Comparison of ENCODE assay signal across 16 cellular contexts in genomic region chr11:3833461-3833860, GRCh38. TPM values are rescaled to one million over a fixed set of nuclear protein-coding genes. Genes with fewer than 3 reads are reported as not detected.
A peak's percentile ranks its signal among the peaks of the same experiment; 100 is the strongest.
DNase-seq lines count a peak whose midpoint lies in the region; ATAC-seq and TF ChIP-seq lines count a peak whose summit lies in the region.
"Had no signal": no experiment of that assay in that cellular context is flagged by ENCODE, and none has a peak within 500 bp of the region (broad histone marks: within the 10 kb centered on the region; RNA-seq: fewer than 3 reads in every experiment).

No MANE protein-coding gene starts in this region.

- DNase-seq in activated T-cell treated with anti-CD3 and anti-CD28 coated beads, Interleukin-2, amount 50 U/mL, for 24 hours = no peak
- no peak for DNase-seq in activated T-cell treated with anti-CD3 and anti-CD28 coated beads, Interleukin-2, amount 50 U/mL, for 1 hour
- DNase-seq in T-helper 17 cell (no peak), mesendoderm (no peak), glutamatergic neuron (no peak)
- no peak for DNase-seq in stimulated activated naive B cell treated with anti-CD40 and anti-IgM and Interleukin-4, amounts not matched to agents 10 μg/mL and 1 μg/mL and 100 μg/mL, for 72 hours
- DNase-seq: ACHN, dermis blood vessel endothelial cell, head of caudate nucleus, Kasumi-1, NCI-H1417 treated with DMSO at 0.1 percent for 48 hours had no signal

- peaks cover 86% of the 10 kb centered on the region for H3K4me1 Mint-ChIP-seq in activated T-cell treated with anti-CD3 and anti-CD28 coated beads, Interleukin-2, amount 50 U/mL, for 24 hours (ENCODE audit: low read depth)
- peaks cover 64% of the 10 kb centered on the region for H3K4me1 Mint-ChIP-seq in T-helper 17 cell
- H3K4me1 Mint-ChIP-seq in stimulated activated naive B cell treated with anti-CD40 and anti-IgM and Interleukin-4, amounts not matched to agents 10 μg/mL and 1 μg/mL and 100 μg/mL, for 72 hours = peaks cover 56 to 77% of the 10 kb centered on the region in 2 donors
- peaks cover 5% of the 10 kb centered on the region for H3K4me1 Mint-ChIP-seq in glutamatergic neuron (ENCODE audit: low read depth, unreplicated experiment)

- H2BK5ac ChIP-seq in mesendoderm (ENCODE audit: low read length) = no peak overlapping the region

- H3K4ac ChIP-seq in mesendoderm (ENCODE audit: low read depth, low read length) = no peak overlapping the region

- no CpG with 5 or more reads among the region's 2 CpGs for WGBS in mesendoderm (ENCODE audit: extremely low coverage, insufficient coverage, low lambda C conversion rate)

- no peak overlapping the region for H2BK120ac ChIP-seq in mesendoderm (ENCODE audit: low read depth, low read length)

- ATAC-seq in T-helper 17 cell = no peak
- no peak for ATAC-seq in stimulated activated naive B cell treated with anti-CD40 and anti-IgM and Interleukin-4, amounts not matched to agents 10 μg/mL and 1 μg/mL and 100 μg/mL, for 72 hours (replicated peaks)
- ATAC-seq in HG03280 (IDR thresholded peaks at IDR 0.05; ENCODE audit: unreplicated experiment) = no peak

- H2BK15ac ChIP-seq in mesendoderm (replicated peaks; ENCODE audit: low read depth) = no peak overlapping the region

- H3K4me1 ChIP-seq in mesendoderm (ENCODE audit: control insufficient read depth, low read depth, low read length) = peaks cover 24% of the 10 kb centered on the region

- H3K9me3 ChIP-seq in T-helper 17 cell (ENCODE audit: control insufficient read depth, low read length, poor library complexity, severe bottlenecking) = no peaks in the 10 kb centered on the region
- H3K9me3 ChIP-seq: esophagus muscularis mucosa, vagina had no signal

- no peak overlapping the region for H3K23ac ChIP-seq in mesendoderm (ENCODE audit: low read length)

- H3K79me1 ChIP-seq in mesendoderm (ENCODE audit: low read length) = peaks cover 47% of the 10 kb centered on the region

- peaks cover 95% of the 10 kb centered on the region for H3K36me3 Mint-ChIP-seq in activated T-cell treated with anti-CD3 and anti-CD28 coated beads, Interleukin-2, amount 50 U/mL, for 24 hours (ENCODE audit: low read depth)
- peaks cover 4% of the 10 kb centered on the region for H3K36me3 Mint-ChIP-seq in T-helper 17 cell (ENCODE audit: low read depth)
- peaks cover 41 to 62% of the 10 kb centered on the region in 2 donors for H3K36me3 Mint-ChIP-seq in stimulated activated naive B cell treated with anti-CD40 and anti-IgM and Interleukin-4, amounts not matched to agents 10 μg/mL and 1 μg/mL and 100 μg/mL, for 72 hours
- peaks cover 5% of the 10 kb centered on the region for H3K36me3 Mint-ChIP-seq in glutamatergic neuron (ENCODE audit: unreplicated experiment)

- no peak overlapping the region for H4K5ac ChIP-seq in mesendoderm (ENCODE audit: low read length)

- H4K8ac ChIP-seq in mesendoderm (ENCODE audit: low read depth, low read length) = no peak overlapping the region

- no peak overlapping the region for H3K18ac ChIP-seq in mesendoderm (ENCODE audit: low read length)

- H3K27ac ChIP-seq in cingulate gyrus (ENCODE audit: low read depth, low read length) (peak overlapping the region; percentile 70), mesendoderm (ENCODE audit: low read depth, low read length) (no peak overlapping the region)
- H3K27ac ChIP-seq: vagina had no signal

- no peaks in the 10 kb centered on the region for H3K27me3 Mint-ChIP-seq in activated T-cell treated with anti-CD3 and anti-CD28 coated beads, Interleukin-2, amount 50 U/mL, for 24 hours
- no peaks in the 10 kb centered on the region for H3K27me3 Mint-ChIP-seq in T-helper 17 cell
- no peaks in the 10 kb centered on the region for H3K27me3 Mint-ChIP-seq in stimulated activated naive B cell treated with anti-CD40 and anti-IgM and Interleukin-4, amounts not matched to agents 10 μg/mL and 1 μg/mL and 100 μg/mL, for 72 hours
- peaks cover 4% of the 10 kb centered on the region for H3K27me3 Mint-ChIP-seq in glutamatergic neuron (ENCODE audit: unreplicated experiment)

- H3K79me2 ChIP-seq in mesendoderm (ENCODE audit: control insufficient read depth, insufficient read depth, low read length) = peaks cover 24% of the 10 kb centered on the region

- no peak overlapping the region for H3K4me3 ChIP-seq in mesendoderm (ENCODE audit: low read length)
- H3K4me3 ChIP-seq: esophagus muscularis mucosa, vagina had no signal

- H3K27me3 ChIP-seq in mesendoderm (ENCODE audit: insufficient read depth, low read length, poor library complexity) = no peaks in the 10 kb centered on the region
- H3K27me3 ChIP-seq: esophagus muscularis mucosa, vagina had no signal

- H2AK5ac ChIP-seq in mesendoderm (ENCODE audit: low read length) = no peak overlapping the region

- H3K56ac ChIP-seq in mesendoderm (ENCODE audit: low read length) = no peak overlapping the region

- no peak overlapping the region for H3K9ac ChIP-seq in mesendoderm (ENCODE audit: low read length)

- no peak for TF ChIP-seq CTCF in glutamatergic neuron (IDR thresholded peaks at IDR 0.05; ENCODE audit: partially characterized antibody, unreplicated experiment)

- H3K36me3 ChIP-seq in mesendoderm (ENCODE audit: control insufficient read depth, insufficient read depth, low read length) = peaks cover 4% of the 10 kb centered on the region
- H3K36me3 ChIP-seq: vagina had no signal

- H3K4me2 ChIP-seq in mesendoderm (ENCODE audit: low read length) = no peak overlapping the region

- peak overlapping the region; percentile 92 for H3K27ac Mint-ChIP-seq in activated T-cell treated with anti-CD3 and anti-CD28 coated beads, Interleukin-2, amount 50 U/mL, for 24 hours
- H3K27ac Mint-ChIP-seq in T-helper 17 cell (peak overlapping the region; percentile 98), glutamatergic neuron (ENCODE audit: unreplicated experiment) (no peak overlapping the region)
- H3K27ac Mint-ChIP-seq in stimulated activated naive B cell treated with anti-CD40 and anti-IgM and Interleukin-4, amounts not matched to agents 10 μg/mL and 1 μg/mL and 100 μg/mL, for 72 hours = peak overlapping the region; percentile 85

- peak overlapping the region; percentile 24 for H3K4me3 Mint-ChIP-seq in activated T-cell treated with anti-CD3 and anti-CD28 coated beads, Interleukin-2, amount 50 U/mL, for 24 hours
- H3K4me3 Mint-ChIP-seq in T-helper 17 cell = peak overlapping the region; percentile 97
- peak overlapping the region; percentile 0 to 50 for H3K4me3 Mint-ChIP-seq in stimulated activated naive B cell treated with anti-CD40 and anti-IgM and Interleukin-4, amounts not matched to agents 10 μg/mL and 1 μg/mL and 100 μg/mL, for 72 hours
- H3K4me3 Mint-ChIP-seq in glutamatergic neuron (ENCODE audit: unreplicated experiment) = no peak overlapping the region
- H3K4me3 Mint-ChIP-seq: neural crest cell had no signal

- no peaks in the 10 kb centered on the region for H3K9me3 Mint-ChIP-seq in activated T-cell treated with anti-CD3 and anti-CD28 coated beads, Interleukin-2, amount 50 U/mL, for 24 hours
- H3K9me3 Mint-ChIP-seq in stimulated activated naive B cell treated with anti-CD40 and anti-IgM and Interleukin-4, amounts not matched to agents 10 μg/mL and 1 μg/mL and 100 μg/mL, for 72 hours = peaks cover 0 to 1% of the 10 kb centered on the region in 2 donors
- peaks cover 7% of the 10 kb centered on the region for H3K9me3 Mint-ChIP-seq in glutamatergic neuron (ENCODE audit: unreplicated experiment)
- H3K9me3 Mint-ChIP-seq: neural crest cell had no signal

RNA-seq across cellular contexts. Expression of gene RHOG, which starts 7.3 kb away (rescaled TPM):
- 100 to 1,000 TPM; 114 to 123 TPM for total RNA-seq in T-helper 17 cell
- polyA plus RNA-seq in mesendoderm (2013, experiment 1 of 2) = 38.2 TPM
- 34.7 TPM for polyA plus RNA-seq in mesendoderm (2013, experiment 2 of 2)
- total RNA-seq in glutamatergic neuron (ENCODE audit: unreplicated experiment) = 6.6 TPM

RNA-seq across cellular contexts. Expression of gene STIM1, which starts 22.0 kb away (rescaled TPM):
- total RNA-seq in T-helper 17 cell (100 to 1,000 TPM; 115 to 125 TPM), glutamatergic neuron (ENCODE audit: unreplicated experiment) (9.6 TPM)
- polyA plus RNA-seq in mesendoderm (2013, experiment 1 of 2) = 9.2 TPM
- 8.3 TPM for polyA plus RNA-seq in mesendoderm (2013, experiment 2 of 2)

RNA-seq across cellular contexts. Expression of gene PGAP2, which starts 25.1 kb away (rescaled TPM):
- total RNA-seq in T-helper 17 cell (10 to 100 TPM; 17.8 to 19.3 TPM), glutamatergic neuron (ENCODE audit: unreplicated experiment) (20.0 TPM)
- polyA plus RNA-seq in mesendoderm (2013, experiment 1 of 2) = 55.1 TPM
- polyA plus RNA-seq in mesendoderm (2013, experiment 2 of 2) = 56.2 TPM

RNA-seq across cellular contexts. Expression of gene NUP98, which starts 36.1 kb away (rescaled TPM):
- 100 to 1,000 TPM; 120 to 128 TPM for total RNA-seq in T-helper 17 cell
- 72.3 TPM for polyA plus RNA-seq in mesendoderm (2013, experiment 1 of 2)
- 72.2 TPM for polyA plus RNA-seq in mesendoderm (2013, experiment 2 of 2)
- 49.6 TPM for total RNA-seq in glutamatergic neuron (ENCODE audit: unreplicated experiment)

Comparison
In these comparisons a context has a peak if more than half of its experiments do, and no peak if none do; other contexts are left out.
1. RNA of gene RHOG, which starts 7.3 kb away (total RNA-seq): 114 to 123 TPM in T-helper 17 cell; 6.6 TPM in glutamatergic neuron (single experiment); every median in the first group is over 10 times any median in the second.
2. RNA of gene STIM1, which starts 22.0 kb away (total RNA-seq): 115 to 125 TPM in T-helper 17 cell; 9.6 TPM in glutamatergic neuron (single experiment); every median in the first group is over 10 times any median in the second.